8 cellular contexts compared by ENCODE assay signal in genomic region chr10:43715334-43715733, GRCh38.
"Had no signal": no experiment of that assay in that cellular context is flagged by ENCODE, and none has a peak within 500 bp of the region (broad histone marks: within the 10 kb centered on the region; RNA-seq: fewer than 3 reads in every experiment).

No MANE protein-coding gene starts in this region.

- H3K27ac Mint-ChIP-seq: GM23338, IgD-negative memory B cell had no signal

- H3K36me3 ChIP-seq: HAP-1 had no signal

- ATAC-seq: GM23338, HCT116 had no signal

- H3K4me2 ChIP-seq: GM23338 had no signal

- H3K36me3 Mint-ChIP-seq: IgD-negative memory B cell had no signal

- H3K4me3 ChIP-seq: GM23338, HAP-1 had no signal

- H3K4me1 Mint-ChIP-seq: GM23338, IgD-negative memory B cell had no signal

- DNase-seq: H7, KBM-7 had no signal

- FAIRE-seq: H1, HTR-8/SVneo had no signal

- H3K4me3 Mint-ChIP-seq: GM23338, IgD-negative memory B cell had no signal

- H2AFZ ChIP-seq: GM23338 had no signal

- H3K4me1 ChIP-seq: HAP-1 had no signal

- H3K9me3 ChIP-seq: HAP-1 had no signal
